ENCODE assay signal across 14 cellular contexts in genomic region chr9:70076678-70077077, GRCh38. TPM values are rescaled to one million over a fixed set of nuclear protein-coding genes. Genes with fewer than 3 reads are reported as not detected.
"Had no signal": no experiment of that assay in that cellular context is flagged by ENCODE, and none has a peak within 500 bp of the region (broad histone marks: within the 10 kb centered on the region; RNA-seq: fewer than 3 reads in every experiment).

No MANE protein-coding gene starts in this region.

- ATAC-seq: activated CD4-positive, CD25-positive, alpha-beta regulatory T cell treated with anti-CD3 and anti-CD28 coated beads, Interleukin-2, amount 50 U/mL, for 24 hours; activated T-helper 17 cell treated with anti-CD3 and anti-CD28 coated beads, Interleukin-2, amount 50 U/mL, for 72 hours; stimulated activated memory B cell treated with anti-CD40 and anti-IgM and Interleukin-4, amounts not matched to agents 10 μg/mL and 1 μg/mL and 100 μg/mL, for 72 hours; upper lobe of right lung had no signal

- H3K27ac ChIP-seq: upper lobe of right lung had no signal

- H3K36me3 ChIP-seq: upper lobe of right lung had no signal

- H3K4me3 Mint-ChIP-seq: activated T-helper 17 cell treated with anti-CD3 and anti-CD28 coated beads, Interleukin-2, amount 50 U/mL, for 72 hours; stimulated activated memory B cell treated with anti-CD40 and anti-IgM and Interleukin-4, amounts not matched to agents 10 μg/mL and 1 μg/mL and 100 μg/mL, for 72 hours had no signal

- H3K9me3 ChIP-seq: SK-N-SH, upper lobe of right lung had no signal

- H3K36me3 Mint-ChIP-seq: stimulated activated memory B cell treated with anti-CD40 and anti-IgM and Interleukin-4, amounts not matched to agents 10 μg/mL and 1 μg/mL and 100 μg/mL, for 72 hours had no signal

- H3K4me3 ChIP-seq: upper lobe of right lung had no signal

- H3K9ac ChIP-seq: SK-N-SH had no signal

- H3K27ac Mint-ChIP-seq: activated T-helper 17 cell treated with anti-CD3 and anti-CD28 coated beads, Interleukin-2, amount 50 U/mL, for 72 hours; stimulated activated memory B cell treated with anti-CD40 and anti-IgM and Interleukin-4, amounts not matched to agents 10 μg/mL and 1 μg/mL and 100 μg/mL, for 72 hours had no signal

- H3K9me3 Mint-ChIP-seq: activated T-helper 17 cell treated with anti-CD3 and anti-CD28 coated beads, Interleukin-2, amount 50 U/mL, for 72 hours; stimulated activated memory B cell treated with anti-CD40 and anti-IgM and Interleukin-4, amounts not matched to agents 10 μg/mL and 1 μg/mL and 100 μg/mL, for 72 hours had no signal

- H3K4me2 ChIP-seq: SK-N-SH had no signal

- DNase-seq: activated CD4-positive, alpha-beta T cell treated with anti-CD3 and anti-CD28 coated beads, Interleukin-2, amount 50 U/mL, for 4 hours; activated naive CD4-positive, alpha-beta T cell treated with Interleukin-2 at 50 U/mL for 16 hours; effector CD4-positive, alpha-beta T cell; kidney; mesenchymal stem cell; SHP77; SK-N-SH; stimulated activated CD4-positive, alpha-beta T cell treated with anti-CD3 and anti-CD28 coated beads, Interleukin-2, amount 100 ng/mL, for 48 hours; T-helper 1 cell; T1000; upper lobe of right lung had no signal

- H3K4me1 Mint-ChIP-seq: stimulated activated memory B cell treated with anti-CD40 and anti-IgM and Interleukin-4, amounts not matched to agents 10 μg/mL and 1 μg/mL and 100 μg/mL, for 72 hours had no signal

- H3K27me3 ChIP-seq: upper lobe of right lung had no signal

RNA-seq across cellular contexts. Expression of gene MAMDC2, which starts 33.0 kb away (rescaled TPM):
- total RNA-seq: activated T-helper 17 cell treated with anti-CD3 and anti-CD28 coated beads, Interleukin-2, amount 50 U/mL, for 72 hours had no signal
- polyA plus RNA-seq: SK-N-SH had no signal
